In the genomic region with DNA sequence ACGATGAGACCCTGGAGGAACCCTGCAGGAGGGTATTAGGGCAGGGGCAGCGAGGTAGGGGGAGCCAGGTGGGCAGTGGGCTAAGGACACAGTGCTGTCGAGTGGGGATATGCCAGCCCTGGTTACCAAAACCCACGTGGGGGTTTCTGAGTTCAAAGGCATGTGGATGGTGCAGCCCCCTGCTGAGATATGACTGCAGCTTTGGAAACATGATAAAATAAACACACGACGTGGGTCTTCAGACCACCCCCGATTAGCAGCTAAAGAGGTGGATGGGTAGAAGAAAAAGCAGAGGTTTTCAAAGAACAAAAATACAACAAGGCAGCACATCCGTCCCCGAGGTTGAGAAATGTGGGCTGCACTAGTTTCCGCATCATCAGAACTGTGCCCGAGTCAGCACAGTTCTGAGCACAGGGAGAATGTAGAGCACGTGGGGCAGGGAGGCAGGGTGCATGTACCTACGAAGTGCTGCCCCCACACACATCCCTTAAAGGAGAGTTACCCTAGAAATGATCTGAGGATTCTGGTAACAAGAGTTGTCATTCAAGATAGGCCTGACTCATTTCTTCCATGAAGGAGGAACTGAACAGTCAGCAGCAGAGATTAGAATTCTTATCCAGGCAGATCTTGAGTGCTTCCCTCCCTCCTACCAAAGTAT, we compare ENCODE assay signal across 10 cellular contexts.
DNase-seq lines count a peak whose midpoint lies in the region; FAIRE-seq and TF ChIP-seq lines count a peak whose summit lies in the region.
"Had no signal": no experiment of that assay in that cellular context is flagged by ENCODE, and none has a peak within 500 bp of the region (broad histone marks: within the 10 kb centered on the region; RNA-seq: fewer than 3 reads in every experiment).

No MANE protein-coding gene starts in this region.

- CTCF ChIA-PET in H1 (lab: Charles Lee; ENCODE audit: partially characterized antibody), result interaction anchor here (1.2 to 6.1 kb wide), 3 partner anchors 16 to 97 kb away, joined by 3 to 34 read pairs (median 4); no protein-coding TSS in a partner anchor

- H2BK20ac ChIP-seq in H1 (ENCODE audit: low read length), result no peak overlapping the region; the same call in 1 of the 2 replicates

- TF ChIP-seq EP300 in H1 (IDR thresholded peaks at IDR 0.05; ENCODE audit: borderline replicate concordance in 1 of 2, low read depth in 2 of 2, low read length in 2 of 2), result no peak

- H3K14ac ChIP-seq in H1 (ENCODE audit: insufficient read length), result no peak overlapping the region

- no peak overlapping the region for H4K91ac ChIP-seq in H1 (replicated peaks; ENCODE audit: insufficient read length, low read length)

- H3K79me2 ChIP-seq in H1 (ENCODE audit: control insufficient read depth in 1 of 2, insufficient read depth in 2 of 2, low read length in 2 of 2), result no peaks in the 10 kb centered on the region

- H3K9me3 ChIP-seq in H1 (ENCODE audit: insufficient read depth in 2 of 2, low read depth in 1 of 2, low read length in 1 of 2), result no peaks in the 10 kb centered on the region
- H3K9me3 ChIP-seq: upper lobe of right lung had no signal

- 72% methylated on average over 13 of the region's 13 CpGs; no CpG with 5 or more reads in 1 of the 2 experiments for WGBS in H1 (ENCODE audit: extremely low coverage in 1 of 2, insufficient coverage in 1 of 2, insufficient read length in 1 of 2, insufficient replicate concordance in 2 of 2, low coverage in 1 of 2, low lambda C conversion rate in 2 of 2, missing lambda C conversion rate in 1 of 2), 2 experiments

- H2BK120ac ChIP-seq in H1 (replicated peaks; ENCODE audit: low read depth, low read length), result no peak overlapping the region

- TF ChIP-seq CTCF in H1 (IDR thresholded peaks at IDR 0.05; ENCODE audit: control extremely low read depth in 1 of 3, insufficient read depth in 1 of 3, low read depth in 1 of 3, low read length in 3 of 3), result no peak

- H4K8ac ChIP-seq in H1 (ENCODE audit: extremely low read depth, insufficient read depth, low read length), result no peak overlapping the region

- no peaks in the 10 kb centered on the region for H4K20me1 ChIP-seq in H1 (replicated peaks in 1 of 2; ENCODE audit: control insufficient read depth in 1 of 2, insufficient read depth in 2 of 2, low read length in 2 of 2)

- 0 out of 2 replicates have a peak overlapping the region, but pooled peaks have one; percentile 8 for H2BK15ac ChIP-seq in H1 (ENCODE audit: low read length)

- H3K4ac ChIP-seq in H1 (replicated peaks; ENCODE audit: insufficient read length, low read depth, low read length), result no peak overlapping the region

- H2BK5ac ChIP-seq in H1 (ENCODE audit: low read depth, low read length), result no peak overlapping the region

- H3K27me3 ChIP-seq in H1 (replicated peaks in 1 of 4; ENCODE audit: control insufficient read depth in 3 of 4, extremely low read depth in 1 of 4, insufficient read depth in 3 of 4, low read length in 3 of 4), result no peaks in the 10 kb centered on the region
- H3K27me3 ChIP-seq: upper lobe of right lung had no signal

- no peak for TF ChIP-seq POLR2A in H1 (IDR thresholded peaks at IDR 0.05; ENCODE audit: control extremely low read depth in 1 of 2, low read depth in 2 of 2, low read length in 2 of 2)
- no peak for TF ChIP-seq POLR2A in H54 (IDR thresholded peaks at IDR 0.05; ENCODE audit: low read depth, low read length)

- no peaks in the 10 kb centered on the region for H3K36me3 ChIP-seq in H1 (ENCODE audit: control insufficient read depth in 2 of 4, insufficient read depth in 4 of 4, low read length in 3 of 4)
- H3K36me3 ChIP-seq: upper lobe of right lung had no signal

- H3K27ac ChIP-seq in H1 (ENCODE audit: low read depth, low read length), result no peak overlapping the region
- H3K27ac ChIP-seq: upper lobe of right lung had no signal

- H3K23ac ChIP-seq in H1 (ENCODE audit: insufficient read length), result no peak overlapping the region

- H3K23me2 ChIP-seq in H1 (ENCODE audit: low read depth, low read length), result no peaks in the 10 kb centered on the region

- no peak overlapping the region for H4K5ac ChIP-seq in H1 (ENCODE audit: insufficient read length, low read depth, low read length)

- peaks cover 0 to 3% (median under 1%) of the 10 kb centered on the region in 4 experiments; a peak in 2 of 7 replicates for H3K4me1 ChIP-seq in H1 (replicated peaks in 1 of 4; ENCODE audit: control insufficient read depth in 3 of 4, insufficient read depth in 4 of 4, low read length in 3 of 4)

- FAIRE-seq in HTR-8/SVneo (lab: Jason Lieb, UNC) (peak; percentile 26), H1 (lab: Jason Lieb, UNC) (no peak), H54 (lab: Jason Lieb, UNC) (no peak)
- FAIRE-seq: endometrium had no signal

- TF ChIP-seq RAD21 in H1 (IDR thresholded peaks at IDR 0.05 in 1 of 2, conservative IDR thresholded peaks at IDR 0.05 in 1 of 2; ENCODE audit: low read depth in 2 of 2, low read length in 2 of 2), result no peak

- H2BK12ac ChIP-seq in H1 (ENCODE audit: low read depth, low read length), result no peak overlapping the region

- no peaks in the 10 kb centered on the region for H3K79me1 ChIP-seq in H1 (ENCODE audit: low read depth, low read length)

- H3K4me3 ChIP-seq in H1 (ENCODE audit: extremely low read depth in 1 of 4, insufficient read depth in 2 of 4, low read depth in 3 of 4, low read length in 4 of 4), result no peak overlapping the region
- H3K4me3 ChIP-seq: upper lobe of right lung had no signal

- H3K9ac ChIP-seq in H1 (replicated peaks in 1 of 4; ENCODE audit: extremely low read depth in 1 of 4, low read depth in 3 of 4, low read length in 3 of 4), result no peak overlapping the region

- no peak overlapping the region for H2AFZ ChIP-seq in H1 (ENCODE audit: low read length)

- POLR2A ChIA-PET in H1 (lab: Charles Lee; ENCODE audit: partially characterized antibody), result no interaction called here

- no peak overlapping the region for H3K56ac ChIP-seq in H1 (replicated peaks; ENCODE audit: insufficient read length, low read depth, low read length)

- no peak overlapping the region; a peak in 1 of 4 replicates for H3K4me2 ChIP-seq in H1 (ENCODE audit: insufficient read depth in 1 of 2, low read depth in 2 of 2, low read length in 2 of 2)

- DNase-seq in HTR-8/SVneo (ENCODE audit: insufficient read length, low spot score), result no peak
- peak; percentile 8 to 36 for DNase-seq in activated CD8-positive, alpha-beta memory T cell treated with anti-CD3 and anti-CD28 coated beads for 4 hours (ENCODE audit: low read depth in 2 of 2)
- no peak for DNase-seq in H1 (ENCODE audit: low read depth in 1 of 2, low spot score in 2 of 2)
- DNase-seq in stimulated activated CD8-positive, alpha-beta memory T cell treated with anti-CD3 and anti-CD28 coated beads, Interleukin-15, amount 100 ng/mL, for 24 hours (ENCODE audit: low read depth), result peak; percentile 1
- DNase-seq in H54 (ENCODE audit: insufficient read length, low spot score), result no peak
- DNase-seq in UCSD-AML1 (lab: John Stamatoyannopoulos, UW; ENCODE audit: unreplicated experiment), result no peak
- DNase-seq in SKM-1 (lab: John Stamatoyannopoulos, UW; ENCODE audit: unreplicated experiment), result no peak
- DNase-seq in glomerular visceral epithelial cell (ENCODE audit: extremely low spot score), result no peak
- DNase-seq: upper lobe of right lung had no signal

- no peak overlapping the region for H3K18ac ChIP-seq in H1 (ENCODE audit: extremely low read depth, low read length)

- no peak overlapping the region; the same call in 1 of the 2 replicates for H2AK5ac ChIP-seq in H1 (ENCODE audit: low read depth, low read length)

TF ChIP-seq in H1, 55 proteins besides CTCF, POLR2A, EP300 and RAD21:
- TF ChIP-seq TAF1 (IDR thresholded peaks at IDR 0.05; ENCODE audit: low read depth, low read length), result no peak
- no peak for TF ChIP-seq KDM1A (IDR thresholded peaks at IDR 0.05; ENCODE audit: borderline replicate concordance, low read length)
- no peak for TF ChIP-seq SP1 (IDR thresholded peaks at IDR 0.05; ENCODE audit: low read depth, low read length)
- TF ChIP-seq ZNF274 (IDR thresholded peaks at IDR 0.05; ENCODE audit: borderline replicate concordance, extremely low read depth, low read length), result no peak
- no peak for TF ChIP-seq ASH2L (IDR thresholded peaks at IDR 0.05; ENCODE audit: low read length)
- no peak for TF ChIP-seq FOSL1 (IDR thresholded peaks at IDR 0.05; ENCODE audit: insufficient read depth, low read depth, low read length)
- TF ChIP-seq, protein P1, sequence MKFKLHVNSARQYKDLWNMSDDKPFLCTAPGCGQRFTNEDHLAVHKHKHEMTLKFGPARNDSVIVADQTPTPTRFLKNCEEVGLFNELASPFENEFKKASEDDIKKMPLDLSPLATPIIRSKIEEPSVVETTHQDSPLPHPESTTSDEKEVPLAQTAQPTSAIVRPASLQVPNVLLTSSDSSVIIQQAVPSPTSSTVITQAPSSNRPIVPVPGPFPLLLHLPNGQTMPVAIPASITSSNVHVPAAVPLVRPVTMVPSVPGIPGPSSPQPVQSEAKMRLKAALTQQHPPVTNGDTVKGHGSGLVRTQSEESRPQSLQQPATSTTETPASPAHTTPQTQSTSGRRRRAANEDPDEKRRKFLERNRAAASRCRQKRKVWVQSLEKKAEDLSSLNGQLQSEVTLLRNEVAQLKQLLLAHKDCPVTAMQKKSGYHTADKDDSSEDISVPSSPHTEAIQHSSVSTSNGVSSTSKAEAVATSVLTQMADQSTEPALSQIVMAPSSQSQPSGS (IDR thresholded peaks at IDR 0.05; ENCODE audit: low read length), result no peak
- TF ChIP-seq TBP (IDR thresholded peaks at IDR 0.05; ENCODE audit: low read depth, low read length), result no peak
- no peak for TF ChIP-seq SIRT6 (IDR thresholded peaks at IDR 0.05; ENCODE audit: low read length)
- TF ChIP-seq RBBP5 (IDR thresholded peaks at IDR 0.05; ENCODE audit: borderline replicate concordance, low read depth, low read length), result no peak
- TF ChIP-seq, protein P2, sequence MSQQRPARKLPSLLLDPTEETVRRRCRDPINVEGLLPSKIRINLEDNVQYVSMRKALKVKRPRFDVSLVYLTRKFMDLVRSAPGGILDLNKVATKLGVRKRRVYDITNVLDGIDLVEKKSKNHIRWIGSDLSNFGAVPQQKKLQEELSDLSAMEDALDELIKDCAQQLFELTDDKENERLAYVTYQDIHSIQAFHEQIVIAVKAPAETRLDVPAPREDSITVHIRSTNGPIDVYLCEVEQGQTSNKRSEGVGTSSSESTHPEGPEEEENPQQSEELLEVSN (IDR thresholded peaks at IDR 0.05), result no peak
- TF ChIP-seq RXRA (IDR thresholded peaks at IDR 0.05; ENCODE audit: insufficient read depth, low read depth, low read length), result no peak
- TF ChIP-seq HDAC6 (IDR thresholded peaks at IDR 0.05; ENCODE audit: low read depth, low read length), result no peak
- no peak for TF ChIP-seq GTF2F1 (IDR thresholded peaks at IDR 0.05; ENCODE audit: borderline replicate concordance, low read depth, low read length)
- no peak for TF ChIP-seq SP4 (IDR thresholded peaks at IDR 0.05; ENCODE audit: low read length)
- TF ChIP-seq CREB1 (IDR thresholded peaks at IDR 0.05), result no peak
- no peak for TF ChIP-seq SUZ12 (IDR thresholded peaks at IDR 0.05; ENCODE audit: low read length)

Comparison
In these comparisons a context has a peak if more than half of its experiments do, and no peak if none do; other contexts are left out.
1. DNase-seq: peak in activated CD8-positive, alpha-beta memory T cell treated with anti-CD3 and anti-CD28 coated beads for 4 hours (2 of 2) and stimulated activated CD8-positive, alpha-beta memory T cell treated with anti-CD3 and anti-CD28 coated beads, Interleukin-15, amount 100 ng/mL, for 24 hours (single experiment); none in HTR-8/SVneo (single experiment), H1 (0 of 2), H54 (single experiment), UCSD-AML1 (single experiment), SKM-1 (single experiment) and glomerular visceral epithelial cell (single experiment).